Comparison of ENCODE assay signal across 19 cellular contexts in genomic region chr14:100039903-100040302, GRCh38. TPM values are rescaled to one million over a fixed set of nuclear protein-coding genes. Genes with fewer than 3 reads are reported as not detected.
DNase-seq lines count a peak whose midpoint lies in the region; ATAC-seq and TF ChIP-seq lines count a peak whose summit lies in the region.
"Had no signal": no experiment of that assay in that cellular context is flagged by ENCODE, and none has a peak within 500 bp of the region (broad histone marks: within the 10 kb centered on the region; RNA-seq: fewer than 3 reads in every experiment).

No MANE protein-coding gene starts in this region.

- TF ChIP-seq POLR2A in gastroesophageal sphincter (IDR thresholded peaks at IDR 0.05) = no peak

- no peak overlapping the region for H3K56ac ChIP-seq in H9 (ENCODE audit: insufficient read length, low read depth, low read length)

- H4K5ac ChIP-seq in H9 (ENCODE audit: insufficient read length, low read depth, low read length) = no peak overlapping the region

- H2AFZ ChIP-seq in H9 (ENCODE audit: low read length) = no peak overlapping the region

- no peak overlapping the region for H3K4ac ChIP-seq in H9 (ENCODE audit: low read depth, low read length)

- TF ChIP-seq CTCF in H9 (conservative IDR thresholded peaks at IDR 0.05) (no peak), nephron (IDR thresholded peaks at IDR 0.05; ENCODE audit: unreplicated experiment in 3 of 3) (no peak), gastroesophageal sphincter (IDR thresholded peaks at IDR 0.05) (no peak)

- H3K9me3 Mint-ChIP-seq in H9 (no peaks in the 10 kb centered on the region), nephron (no peaks in the 10 kb centered on the region)
- H3K9me3 Mint-ChIP-seq in effector memory CD8-positive, alpha-beta T cell = no peaks in the 10 kb centered on the region
- H3K9me3 Mint-ChIP-seq: CD4-positive, alpha-beta T cell; HFFc6 had no signal

- H3K4me3 Mint-ChIP-seq in H9 (no peak overlapping the region), nephron (no peak overlapping the region)
- H3K4me3 Mint-ChIP-seq in effector memory CD8-positive, alpha-beta T cell = no peak overlapping the region
- H3K4me3 Mint-ChIP-seq: CD4-positive, alpha-beta T cell; HFFc6 had no signal

- H3K27ac ChIP-seq in H9 (ENCODE audit: insufficient read length, low read depth, low read length) (no peak overlapping the region), ectodermal cell (ENCODE audit: insufficient read depth, low read depth, low read length, poor library complexity, severe bottlenecking) (peak overlapping the region; percentile 2), gastroesophageal sphincter (no peak overlapping the region)
- H3K27ac ChIP-seq: RWPE1, SJCRH30 had no signal

- peaks cover 0 to 4% of the 10 kb centered on the region in 2 experiments; a peak in 1 of 4 replicates for H3K4me1 Mint-ChIP-seq in H9
- peaks cover 32% of the 10 kb centered on the region for H3K4me1 Mint-ChIP-seq in nephron
- H3K4me1 Mint-ChIP-seq in effector memory CD8-positive, alpha-beta T cell (ENCODE audit: low read depth in 2 of 2) = peaks cover 5% of the 10 kb centered on the region in 2 donors

- no peak overlapping the region for H3K4me2 ChIP-seq in H9 (ENCODE audit: insufficient read depth, insufficient read length, low read length)

- WGBS in H9 (ENCODE audit: extremely low coverage, insufficient read length, low lambda C conversion rate) = no CpG with 5 or more reads among the region's 3 CpGs
- 88 to 90% methylated on average over 3 of the region's 3 CpGs for WGBS in ectodermal cell, 2 experiments
- 80 to 96% methylated on average over 1 to 3 of the region's 3 CpGs for WGBS in gastroesophageal sphincter (ENCODE audit: low coverage in 1 of 2), 2 donors

- no peak overlapping the region for H4K8ac ChIP-seq in H9 (replicated peaks; ENCODE audit: insufficient read length, low read depth, low read length)

- H3K9ac ChIP-seq in H9 (ENCODE audit: extremely low read depth, insufficient read length, low read length) = no peak overlapping the region

- H3K23ac ChIP-seq in H9 (ENCODE audit: insufficient read length, low read depth, low read length) = no peak overlapping the region

- no peak overlapping the region for H2AK5ac ChIP-seq in H9 (ENCODE audit: insufficient read length, low read length)

- H3T11ph ChIP-seq in H9 (ENCODE audit: low read length) = no peak overlapping the region

- no peak for ATAC-seq in effector memory CD8-positive, alpha-beta T cell (replicated peaks)
- ATAC-seq in gastroesophageal sphincter = no peak

- H3K4me1 ChIP-seq in H9 (ENCODE audit: insufficient read depth, low read length) (no peaks in the 10 kb centered on the region), ectodermal cell (ENCODE audit: control insufficient read depth, insufficient read depth, low read length) (no peaks in the 10 kb centered on the region), gastroesophageal sphincter (peaks cover 0 to 9% (median 0%) of the 10 kb centered on the region in 3 donors)
- H3K4me1 ChIP-seq: SJCRH30 had no signal

- H2BK12ac ChIP-seq in H9 (ENCODE audit: insufficient read length, low read depth, low read length) = no peak overlapping the region

- no peaks in the 10 kb centered on the region for H3K36me3 Mint-ChIP-seq in H9 (ENCODE audit: insufficient read depth in 1 of 3, low read depth in 3 of 3)
- no peaks in the 10 kb centered on the region for H3K36me3 Mint-ChIP-seq in nephron (ENCODE audit: low read depth)
- H3K36me3 Mint-ChIP-seq in effector memory CD8-positive, alpha-beta T cell (ENCODE audit: insufficient read depth) = no peaks in the 10 kb centered on the region

- no peaks in the 10 kb centered on the region for H3K23me2 ChIP-seq in H9 (ENCODE audit: insufficient read length, low read depth, low read length, poor library complexity, severe bottlenecking)

- H3K36me3 ChIP-seq in ectodermal cell (ENCODE audit: control insufficient read depth, insufficient read depth, low read length) = no peaks in the 10 kb centered on the region
- H3K36me3 ChIP-seq in gastroesophageal sphincter = no peaks in the 10 kb centered on the region
- H3K36me3 ChIP-seq: SJCRH30 had no signal

- H3K4me3 ChIP-seq in ectodermal cell (ENCODE audit: insufficient read depth, low read depth, low read length) = no peak overlapping the region
- H3K4me3 ChIP-seq in gastroesophageal sphincter = no peak overlapping the region
- H3K4me3 ChIP-seq: SJCRH30 had no signal

- DNase-seq in H9 (no peak), MV-4-11 (lab: John Stamatoyannopoulos, UW) (peak; percentile 34), T-helper 2 cell (no peak)
- no peak for DNase-seq in effector memory CD8-positive, alpha-beta T cell
- DNase-seq in activated T-cell treated with anti-CD3 and anti-CD28 coated beads, Interleukin-2, amount 50 U/mL, for 1 hour = no peak
- DNase-seq: ACHN; CD4-positive, alpha-beta T cell; DMS79; GDM1; GOT3; HFFc6; Karpas-422; NCI-H1048; NCI-H69; SJCRH30 had no signal

- no peak overlapping the region for H3K14ac ChIP-seq in H9 (ENCODE audit: insufficient read depth, low read length)

- H3K27me3 ChIP-seq in H9 (ENCODE audit: insufficient read depth, low read length) (no peaks in the 10 kb centered on the region), ectodermal cell (ENCODE audit: control insufficient read depth, insufficient read depth, low read length, poor library complexity, severe bottlenecking) (no peaks in the 10 kb centered on the region), gastroesophageal sphincter (no peaks in the 10 kb centered on the region)
- H3K27me3 ChIP-seq: SJCRH30 had no signal

- H3K18ac ChIP-seq in H9 (ENCODE audit: insufficient read length, low read depth, low read length) = no peak overlapping the region

- no peak overlapping the region for H4K91ac ChIP-seq in H9 (ENCODE audit: insufficient read length, low read depth, low read length)

- no peaks in the 10 kb centered on the region for H3K27me3 Mint-ChIP-seq in H9 (ENCODE audit: low read depth)
- H3K27me3 Mint-ChIP-seq in nephron (ENCODE audit: low read depth) = no peaks in the 10 kb centered on the region
- no peaks in the 10 kb centered on the region for H3K27me3 Mint-ChIP-seq in effector memory CD8-positive, alpha-beta T cell
- H3K27me3 Mint-ChIP-seq: CD4-positive, alpha-beta T cell had no signal

- peak overlapping the region in 2 of 3 experiments; percentile 50 to 94; a peak in 4 of 7 replicates for H3K27ac Mint-ChIP-seq in H9
- H3K27ac Mint-ChIP-seq in nephron = peak overlapping the region in 2 of 3 experiments; percentile 3 to 21
- H3K27ac Mint-ChIP-seq in effector memory CD8-positive, alpha-beta T cell = no peak overlapping the region
- H3K27ac Mint-ChIP-seq: CD4-positive, alpha-beta T cell; HFFc6 had no signal

- H3K9me3 ChIP-seq in H9 (ENCODE audit: control insufficient read depth, low read depth, low read length) (no peaks in the 10 kb centered on the region), ectodermal cell (ENCODE audit: control insufficient read depth, low read length) (no peaks in the 10 kb centered on the region), gastroesophageal sphincter (no peaks in the 10 kb centered on the region)
- H3K9me3 ChIP-seq: SJCRH30 had no signal

- H4K20me1 ChIP-seq in H9 (ENCODE audit: control insufficient read depth, insufficient read depth, insufficient read length) = no peaks in the 10 kb centered on the region

- no peaks in the 10 kb centered on the region for H3K79me2 ChIP-seq in H9 (ENCODE audit: insufficient read depth, low read length)

- no peak for TF ChIP-seq EP300 in gastroesophageal sphincter (IDR thresholded peaks at IDR 0.05)

- no peak overlapping the region for H2BK5ac ChIP-seq in H9 (ENCODE audit: insufficient read length, low read length)

- no peak overlapping the region for H2BK15ac ChIP-seq in H9 (ENCODE audit: low read depth, low read length)

- H3K79me1 ChIP-seq in H9 (ENCODE audit: insufficient read depth, low read depth, low read length, poor library complexity, severe bottlenecking) = peaks cover 2% of the 10 kb centered on the region

- H2BK120ac ChIP-seq in H9 (ENCODE audit: low read depth, low read length, poor library complexity, severe bottlenecking) = no peak overlapping the region

- H2BK20ac ChIP-seq in H9 (ENCODE audit: low read depth, low read length, poor library complexity, severe bottlenecking) = no peak overlapping the region

RNA-seq across cellular contexts. Expression of gene EVL, which starts 25.3 kb away (rescaled TPM):
- total RNA-seq in H9 (2021) (53.2 and 55.1 TPM in 2 replicates), gastroesophageal sphincter (10 to 100 TPM; 36.1 to 42.6 (median 38.5) TPM)
- polyA plus RNA-seq in ectodermal cell (2013, experiment 1 of 4) = 178 TPM
- polyA plus RNA-seq in ectodermal cell (2013, experiment 2 of 4) = 166 TPM
- polyA plus RNA-seq in ectodermal cell (2013, experiment 3 of 4) = 157 TPM
- 157 TPM for polyA plus RNA-seq in ectodermal cell (2013, experiment 4 of 4)

Comparison
In these comparisons a context has a peak if more than half of its experiments do, and no peak if none do; other contexts are left out.
1. H3K27ac Mint-ChIP-seq: peak in H9 (2 of 3) and nephron (2 of 3); none in effector memory CD8-positive, alpha-beta T cell (0 of 2).